ENCODE assay signal across 16 cellular contexts in the genomic region with DNA sequence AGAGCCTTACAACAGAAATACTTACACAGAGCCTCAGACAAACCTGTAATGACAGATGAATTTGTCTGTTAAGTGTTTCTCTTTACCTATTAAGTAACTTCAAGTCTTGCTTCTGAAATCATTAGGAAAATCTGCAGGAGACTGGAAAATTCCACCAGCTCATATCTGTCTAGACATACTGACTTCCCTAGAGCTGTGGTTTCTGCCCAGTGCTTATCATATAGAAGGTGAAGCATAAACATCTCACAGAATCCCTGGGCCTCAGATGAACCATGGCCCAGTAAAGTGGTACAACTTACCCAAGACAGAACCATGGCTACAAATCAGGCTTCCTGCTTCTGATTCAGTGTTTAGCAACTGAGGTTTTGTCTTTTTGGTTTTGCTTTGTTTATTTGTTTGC.
DNase-seq lines count a peak whose midpoint lies in the region; TF ChIP-seq lines count a peak whose summit lies in the region.
"Had no signal": no experiment of that assay in that cellular context is flagged by ENCODE, and none has a peak within 500 bp of the region (broad histone marks: within the 10 kb centered on the region; RNA-seq: fewer than 3 reads in every experiment).

No MANE protein-coding gene starts in this region.

- peak overlapping the region; percentile 14 for H3K4me2 ChIP-seq in hepatocyte
- H3K4me2 ChIP-seq: GM23338 had no signal

- H3K4me1 ChIP-seq in hepatocyte (ENCODE audit: insufficient read depth) (peaks cover 15% of the 10 kb centered on the region), colonic mucosa (no peaks in the 10 kb centered on the region)

- peak overlapping the region; percentile 15 for H3K27ac ChIP-seq in hepatocyte
- no peak overlapping the region for H3K27ac ChIP-seq in colonic mucosa

- no peak overlapping the region for H3K9ac ChIP-seq in colonic mucosa (ENCODE audit: low read depth in 2 of 2, low read length in 2 of 2)

- H2AFZ ChIP-seq in hepatocyte = no peak overlapping the region
- H2AFZ ChIP-seq: GM23338 had no signal

- H3K36me3 ChIP-seq in hepatocyte (replicated peaks; ENCODE audit: insufficient read depth, low read depth) = no peaks in the 10 kb centered on the region
- no peaks in the 10 kb centered on the region for H3K36me3 ChIP-seq in colonic mucosa

- no peaks in the 10 kb centered on the region for H3K9me2 ChIP-seq in hepatocyte (replicated peaks; ENCODE audit: insufficient read depth)

- H3K9me3 ChIP-seq in hepatocyte (ENCODE audit: low read depth) = no peaks in the 10 kb centered on the region
- no peaks in the 10 kb centered on the region for H3K9me3 ChIP-seq in colonic mucosa

- DNase-seq in Daoy (ENCODE audit: low read depth) = peak; percentile 36
- peak; percentile 27 for DNase-seq in OCI-M1 (lab: John Stamatoyannopoulos, UW)
- DNase-seq in astrocyte of the hippocampus (ENCODE audit: low read depth, low spot score) = peak; percentile 24
- DNase-seq in hepatocyte (ENCODE audit: low spot score) = peak; percentile 55
- no peak for DNase-seq in NCI-H1417 treated with DMSO at 0.1 percent for 48 hours (lab: John Stamatoyannopoulos, UW)
- DNase-seq in NCI-H510A treated with DMSO at 0.1 percent for 48 hours (lab: John Stamatoyannopoulos, UW) = no peak
- no peak for DNase-seq in colonic mucosa
- DNase-seq in cortex of kidney (lab: John Stamatoyannopoulos, UW) = no peak
- DNase-seq: CD4-positive, alpha-beta memory T cell; KBM-7; MV-4-11; NCI-H1436; NCI-H2029 treated with DMSO at 0.1 percent for 48 hours; NCI-H524 treated with DMSO at 0.1 percent for 48 hours; SHP77 had no signal

- TF ChIP-seq CTCF in hepatocyte (IDR thresholded peaks at IDR 0.05; ENCODE audit: poor library complexity) = no peak
- no peak for TF ChIP-seq CTCF in colonic mucosa (IDR thresholded peaks at IDR 0.05)

- no peaks in the 10 kb centered on the region for H4K20me1 ChIP-seq in hepatocyte (ENCODE audit: insufficient read depth, poor library complexity, severe bottlenecking)

- H3K27me3 ChIP-seq in hepatocyte (no peaks in the 10 kb centered on the region), colonic mucosa (no peaks in the 10 kb centered on the region)

- no peak overlapping the region for H3K4me3 ChIP-seq in hepatocyte
- H3K4me3 ChIP-seq in colonic mucosa = no peak overlapping the region
- H3K4me3 ChIP-seq: GM23338 had no signal

- intact Hi-C loops in colonic mucosa (cut with DNase I) = no loop called here

- no peaks in the 10 kb centered on the region for H3K79me2 ChIP-seq in hepatocyte

Comparison
In these comparisons a context has a peak if more than half of its experiments do, and no peak if none do; other contexts are left out.
1. DNase-seq: peak in Daoy (single experiment), OCI-M1 (single experiment), astrocyte of the hippocampus (single experiment) and hepatocyte (single experiment); none in NCI-H1417 treated with DMSO at 0.1 percent for 48 hours (single experiment), NCI-H510A treated with DMSO at 0.1 percent for 48 hours (single experiment), colonic mucosa (single experiment) and cortex of kidney (single experiment).